In the genomic region with DNA sequence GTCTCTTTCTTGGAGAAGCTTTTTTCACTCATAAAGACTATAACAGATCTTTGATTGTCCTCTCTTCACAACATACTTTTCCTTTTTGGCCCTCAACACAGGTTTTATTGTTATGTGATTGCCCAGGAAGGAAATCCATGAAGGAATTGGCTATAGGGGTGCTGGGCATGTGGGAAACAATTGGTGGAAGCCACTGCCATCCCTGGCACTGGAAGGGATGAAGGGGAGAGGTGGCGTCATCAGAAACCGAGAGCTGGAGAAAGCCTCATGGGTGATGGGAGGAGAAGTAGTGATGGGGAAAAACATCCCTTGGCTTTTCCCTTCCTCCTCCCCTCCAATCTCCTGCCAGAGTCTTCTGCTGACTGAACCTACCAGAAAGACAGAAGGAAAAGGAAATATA, we compare ENCODE assay signal across 32 cellular contexts.
"Had no signal": no experiment of that assay in that cellular context is flagged by ENCODE, and none has a peak within 500 bp of the region (broad histone marks: within the 10 kb centered on the region; RNA-seq: fewer than 3 reads in every experiment).

No MANE protein-coding gene starts in this region.

- H3K27me3 Mint-ChIP-seq: activated B cell treated with CpG ODN at 0.5 μM for 24 hours; activated CD4-positive, alpha-beta memory T cell treated with anti-CD3 and anti-CD28 coated beads, Interleukin-2, amount 10 ng/mL, durations not matched to agents 7 days and 5 days; activated naive CD4-positive, alpha-beta T cell treated with anti-CD3 and anti-CD28 coated beads, Interleukin-2, amount 10 ng/mL, durations not matched to agents 7 days and 5 days; activated naive CD8-positive, alpha-beta T cell treated with anti-CD3 and anti-CD28 coated beads, Interleukin-2, amount 10 ng/mL, durations not matched to agents 7 days and 5 days; activated T-cell treated with anti-CD3 and anti-CD28 coated beads, Interleukin-2, amount 50 U/mL, for 24 hours had no signal

- H3K9me3 Mint-ChIP-seq: activated B cell treated with CpG ODN at 0.5 μM for 24 hours; activated CD4-positive, alpha-beta memory T cell treated with anti-CD3 and anti-CD28 coated beads, Interleukin-2, amount 10 ng/mL, durations not matched to agents 7 days and 5 days; activated naive CD4-positive, alpha-beta T cell treated with anti-CD3 and anti-CD28 coated beads, Interleukin-2, amount 10 ng/mL, durations not matched to agents 7 days and 5 days; activated naive CD4-positive, alpha-beta T cell treated with anti-CD3 and anti-CD28 coated beads, Interleukin-2, amount 50 U/mL, for 72 hours; activated naive CD8-positive, alpha-beta T cell treated with anti-CD3 and anti-CD28 coated beads, Interleukin-2, amount 10 ng/mL, durations not matched to agents 7 days and 5 days; activated T-cell treated with anti-CD3 and anti-CD28 coated beads, Interleukin-2, amount 50 U/mL, for 24 hours; activated T-cell treated with anti-CD3 and anti-CD28 coated beads, Interleukin-2, amount 50 U/mL, for 72 hours; brain; endodermal cell; T-helper 2 cell treated with Interferon-gamma antibody and Interleukin-4, amounts not matched to agents 5 μg/mL and 100 μg/mL, for 36 hours had no signal

- H3K36me3 Mint-ChIP-seq: activated naive CD4-positive, alpha-beta T cell treated with anti-CD3 and anti-CD28 coated beads, Interleukin-2, amount 10 ng/mL, durations not matched to agents 7 days and 5 days; activated naive CD4-positive, alpha-beta T cell treated with anti-CD3 and anti-CD28 coated beads, Interleukin-2, amount 50 U/mL, for 72 hours; activated naive CD8-positive, alpha-beta T cell treated with anti-CD3 and anti-CD28 coated beads, Interleukin-2, amount 10 ng/mL, durations not matched to agents 7 days and 5 days; brain had no signal

- H3K4me1 ChIP-seq: ascending aorta, breast epithelium, colonic mucosa, esophagus squamous epithelium, gastroesophageal sphincter had no signal

- H3K9me3 ChIP-seq: ascending aorta, breast epithelium, colonic mucosa, esophagus squamous epithelium, gastroesophageal sphincter had no signal

- H3K27me3 ChIP-seq: ascending aorta, breast epithelium, cardiac muscle cell, colonic mucosa, dorsolateral prefrontal cortex, esophagus squamous epithelium, gastroesophageal sphincter had no signal

- DNase-seq: activated B cell treated with CpG ODN at 0.5 μM for 24 hours; activated CD4-positive, alpha-beta memory T cell treated with anti-CD3 and anti-CD28 coated beads, Interleukin-2, amount 10 ng/mL, durations not matched to agents 7 days and 5 days; activated CD4-positive, alpha-beta T cell treated with anti-CD3 and anti-CD28 coated beads for 48 hours; activated CD4-positive, alpha-beta T cell treated with anti-CD3 and anti-CD28 coated beads, Interleukin-2, amount 50 U/mL, for 4 hours; activated CD8-positive, alpha-beta memory T cell treated with anti-CD3 and anti-CD28 coated beads, Interleukin-2, amount 50 U/mL, for 48 hours; activated gamma-delta T cell; activated naive CD4-positive, alpha-beta T cell; activated naive CD4-positive, alpha-beta T cell treated with anti-CD3 and anti-CD28 coated beads, Interleukin-2, amount 10 ng/mL, durations not matched to agents 7 days and 5 days; activated naive CD8-positive, alpha-beta T cell treated with anti-CD3 and anti-CD28 coated beads, Interleukin-2, amount 10 ng/mL, durations not matched to agents 7 days and 5 days; activated T-cell treated with anti-CD3 and anti-CD28 coated beads for 4 hours; activated T-cell treated with anti-CD3 and anti-CD28 coated beads, Interleukin-2, amount 50 U/mL, for 24 hours; activated T-cell treated with anti-CD3 and anti-CD28 coated beads, Interleukin-2, amount 50 U/mL, for 72 hours; central memory CD4-positive, alpha-beta T cell; cerebellar nuclear complex; colonic mucosa; dorsolateral prefrontal cortex; effector memory CD4-positive, alpha-beta T cell; endodermal cell; esophagus squamous epithelium; foreskin melanocyte; T-helper 1 cell; T-helper 17 cell; T1000; WERI-Rb-1 had no signal

- H3K36me3 ChIP-seq: ascending aorta, breast epithelium, cardiac muscle cell, colonic mucosa, esophagus squamous epithelium, gastroesophageal sphincter, WERI-Rb-1 had no signal

- H3K4me3 Mint-ChIP-seq: activated B cell treated with CpG ODN at 0.5 μM for 24 hours; activated CD4-positive, alpha-beta memory T cell treated with anti-CD3 and anti-CD28 coated beads, Interleukin-2, amount 10 ng/mL, durations not matched to agents 7 days and 5 days; activated naive CD4-positive, alpha-beta T cell treated with anti-CD3 and anti-CD28 coated beads, Interleukin-2, amount 10 ng/mL, durations not matched to agents 7 days and 5 days; activated naive CD8-positive, alpha-beta T cell treated with anti-CD3 and anti-CD28 coated beads, Interleukin-2, amount 10 ng/mL, durations not matched to agents 7 days and 5 days; activated T-cell treated with anti-CD3 and anti-CD28 coated beads, Interleukin-2, amount 50 U/mL, for 24 hours; activated T-cell treated with anti-CD3 and anti-CD28 coated beads, Interleukin-2, amount 50 U/mL, for 72 hours; brain; endodermal cell; T-helper 17 cell; T-helper 2 cell treated with Interferon-gamma antibody and Interleukin-4, amounts not matched to agents 5 μg/mL and 100 μg/mL, for 36 hours had no signal

- H3K4me1 Mint-ChIP-seq: activated B cell treated with CpG ODN at 0.5 μM for 24 hours; activated CD4-positive, alpha-beta memory T cell treated with anti-CD3 and anti-CD28 coated beads, Interleukin-2, amount 10 ng/mL, durations not matched to agents 7 days and 5 days; activated naive CD4-positive, alpha-beta T cell treated with anti-CD3 and anti-CD28 coated beads, Interleukin-2, amount 10 ng/mL, durations not matched to agents 7 days and 5 days; activated naive CD8-positive, alpha-beta T cell treated with anti-CD3 and anti-CD28 coated beads, Interleukin-2, amount 10 ng/mL, durations not matched to agents 7 days and 5 days; endodermal cell; T-helper 17 cell had no signal

- H3K27ac Mint-ChIP-seq: activated B cell treated with CpG ODN at 0.5 μM for 24 hours; activated CD4-positive, alpha-beta memory T cell treated with anti-CD3 and anti-CD28 coated beads, Interleukin-2, amount 10 ng/mL, durations not matched to agents 7 days and 5 days; activated naive CD4-positive, alpha-beta T cell treated with anti-CD3 and anti-CD28 coated beads, Interleukin-2, amount 10 ng/mL, durations not matched to agents 7 days and 5 days; activated naive CD4-positive, alpha-beta T cell treated with anti-CD3 and anti-CD28 coated beads, Interleukin-2, amount 50 U/mL, for 72 hours; activated naive CD8-positive, alpha-beta T cell treated with anti-CD3 and anti-CD28 coated beads, Interleukin-2, amount 10 ng/mL, durations not matched to agents 7 days and 5 days; activated T-cell treated with anti-CD3 and anti-CD28 coated beads, Interleukin-2, amount 50 U/mL, for 24 hours; activated T-cell treated with anti-CD3 and anti-CD28 coated beads, Interleukin-2, amount 50 U/mL, for 72 hours; brain; endodermal cell; T-helper 17 cell; T-helper 2 cell treated with Interferon-gamma antibody and Interleukin-4, amounts not matched to agents 5 μg/mL and 100 μg/mL, for 36 hours had no signal

- H3K27ac ChIP-seq: ascending aorta, breast epithelium, cardiac muscle cell, colonic mucosa, dorsolateral prefrontal cortex, epithelial cell of prostate, esophagus squamous epithelium, gastroesophageal sphincter, WERI-Rb-1 had no signal

- H3K4me3 ChIP-seq: ascending aorta, breast epithelium, cardiac muscle cell, colonic mucosa, dorsolateral prefrontal cortex, esophagus squamous epithelium, gastroesophageal sphincter had no signal
